29 cellular contexts compared by ENCODE assay signal in the genomic region with DNA sequence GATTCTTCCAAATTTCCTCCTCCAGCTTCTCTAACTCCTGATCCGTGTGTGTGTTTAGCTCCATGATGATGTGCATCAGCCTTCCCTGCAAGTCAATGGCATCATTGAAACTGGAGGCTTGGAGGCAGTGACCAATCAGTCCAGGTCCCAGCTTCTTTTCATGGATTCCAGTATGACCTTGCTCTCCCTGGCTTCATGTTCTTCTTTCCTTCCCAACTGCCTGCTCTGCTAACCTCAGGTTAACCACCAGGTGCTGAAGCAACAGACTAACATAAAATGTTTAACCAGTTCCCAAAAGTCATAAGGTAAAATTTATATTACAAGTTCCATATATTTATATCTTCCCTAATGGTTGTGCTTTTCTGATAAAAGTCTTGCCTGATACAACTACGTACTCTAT.
"Had no signal": no experiment of that assay in that cellular context is flagged by ENCODE, and none has a peak within 500 bp of the region (broad histone marks: within the 10 kb centered on the region; RNA-seq: fewer than 3 reads in every experiment).

No MANE protein-coding gene starts in this region.

- ATAC-seq: activated naive CD4-positive, alpha-beta T cell treated with anti-CD3 and anti-CD28 coated beads, Interleukin-2, amount 50 U/mL, for 72 hours; activated T-cell treated with anti-CD3 and anti-CD28 coated beads, Interleukin-2, amount 50 U/mL, for 72 hours; gastroesophageal sphincter; heart right ventricle had no signal

- H3K27ac Mint-ChIP-seq: activated CD4-positive, alpha-beta memory T cell treated with anti-CD3 and anti-CD28 coated beads, Interleukin-2, amount 10 ng/mL, durations not matched to agents 7 days and 5 days; activated CD4-positive, alpha-beta T cell treated with anti-CD3 and anti-CD28 coated beads, Interleukin-2, amount 10 ng/mL, durations not matched to agents 7 days and 5 days; activated naive CD4-positive, alpha-beta T cell treated with anti-CD3 and anti-CD28 coated beads, Interleukin-2, amount 10 ng/mL, durations not matched to agents 7 days and 5 days; activated naive CD4-positive, alpha-beta T cell treated with anti-CD3 and anti-CD28 coated beads, Interleukin-2, amount 50 U/mL, for 72 hours; activated naive CD8-positive, alpha-beta T cell treated with anti-CD3 and anti-CD28 coated beads, Interleukin-2, amount 10 ng/mL, durations not matched to agents 7 days and 5 days; activated T-cell treated with anti-CD3 and anti-CD28 coated beads, Interleukin-2, amount 50 U/mL, for 24 hours; activated T-cell treated with anti-CD3 and anti-CD28 coated beads, Interleukin-2, amount 50 U/mL, for 72 hours; brain; dendritic cell treated with granulocyte-macrophage colony-stimulating factor and Interleukin-4, amounts not matched to agents 40 ng/mL and 50 ng/mL, for 4 days had no signal

- H3K36me3 Mint-ChIP-seq: activated naive CD4-positive, alpha-beta T cell treated with anti-CD3 and anti-CD28 coated beads, Interleukin-2, amount 10 ng/mL, durations not matched to agents 7 days and 5 days; activated naive CD4-positive, alpha-beta T cell treated with anti-CD3 and anti-CD28 coated beads, Interleukin-2, amount 50 U/mL, for 72 hours; activated naive CD8-positive, alpha-beta T cell treated with anti-CD3 and anti-CD28 coated beads, Interleukin-2, amount 10 ng/mL, durations not matched to agents 7 days and 5 days; brain had no signal

- H3K27ac ChIP-seq: ascending aorta, breast epithelium, cardiac muscle cell, coronary artery, dorsolateral prefrontal cortex, epithelial cell of prostate, esophagus squamous epithelium, gastroesophageal sphincter, heart right ventricle had no signal

- H3K27me3 Mint-ChIP-seq: activated CD4-positive, alpha-beta memory T cell treated with anti-CD3 and anti-CD28 coated beads, Interleukin-2, amount 10 ng/mL, durations not matched to agents 7 days and 5 days; activated CD4-positive, alpha-beta T cell treated with anti-CD3 and anti-CD28 coated beads, Interleukin-2, amount 10 ng/mL, durations not matched to agents 7 days and 5 days; activated naive CD4-positive, alpha-beta T cell treated with anti-CD3 and anti-CD28 coated beads, Interleukin-2, amount 10 ng/mL, durations not matched to agents 7 days and 5 days; activated naive CD8-positive, alpha-beta T cell treated with anti-CD3 and anti-CD28 coated beads, Interleukin-2, amount 10 ng/mL, durations not matched to agents 7 days and 5 days; activated T-cell treated with anti-CD3 and anti-CD28 coated beads, Interleukin-2, amount 50 U/mL, for 24 hours; brain; central memory CD8-positive, alpha-beta T cell; dendritic cell treated with granulocyte-macrophage colony-stimulating factor and Interleukin-4, amounts not matched to agents 40 ng/mL and 50 ng/mL, for 4 days had no signal

- H3K36me3 ChIP-seq: ascending aorta, cardiac muscle cell, esophagus squamous epithelium, gastroesophageal sphincter, heart right ventricle had no signal

- H3K4me3 ChIP-seq: ascending aorta, breast epithelium, cardiac muscle cell, coronary artery, dorsolateral prefrontal cortex, esophagus squamous epithelium, gastroesophageal sphincter, heart right ventricle had no signal

- H3K4me3 Mint-ChIP-seq: activated CD4-positive, alpha-beta memory T cell treated with anti-CD3 and anti-CD28 coated beads, Interleukin-2, amount 10 ng/mL, durations not matched to agents 7 days and 5 days; activated CD4-positive, alpha-beta T cell treated with anti-CD3 and anti-CD28 coated beads, Interleukin-2, amount 10 ng/mL, durations not matched to agents 7 days and 5 days; activated naive CD4-positive, alpha-beta T cell treated with anti-CD3 and anti-CD28 coated beads, Interleukin-2, amount 10 ng/mL, durations not matched to agents 7 days and 5 days; activated naive CD8-positive, alpha-beta T cell treated with anti-CD3 and anti-CD28 coated beads, Interleukin-2, amount 10 ng/mL, durations not matched to agents 7 days and 5 days; activated T-cell treated with anti-CD3 and anti-CD28 coated beads, Interleukin-2, amount 50 U/mL, for 24 hours; activated T-cell treated with anti-CD3 and anti-CD28 coated beads, Interleukin-2, amount 50 U/mL, for 72 hours; brain; central memory CD8-positive, alpha-beta T cell; dendritic cell treated with granulocyte-macrophage colony-stimulating factor and Interleukin-4, amounts not matched to agents 40 ng/mL and 50 ng/mL, for 4 days had no signal

- H3K4me1 ChIP-seq: ascending aorta, breast epithelium, esophagus squamous epithelium, gastroesophageal sphincter, heart right ventricle had no signal

- H3K27me3 ChIP-seq: ascending aorta, breast epithelium, cardiac muscle cell, dorsolateral prefrontal cortex, esophagus squamous epithelium, gastroesophageal sphincter, heart right ventricle had no signal

- H3K9me3 Mint-ChIP-seq: activated CD4-positive, alpha-beta T cell treated with anti-CD3 and anti-CD28 coated beads, Interleukin-2, amount 10 ng/mL, durations not matched to agents 7 days and 5 days; activated naive CD8-positive, alpha-beta T cell treated with anti-CD3 and anti-CD28 coated beads, Interleukin-2, amount 10 ng/mL, durations not matched to agents 7 days and 5 days; brain; dendritic cell treated with granulocyte-macrophage colony-stimulating factor and Interleukin-4, amounts not matched to agents 40 ng/mL and 50 ng/mL, for 4 days had no signal

- H3K4me1 Mint-ChIP-seq: activated CD4-positive, alpha-beta memory T cell treated with anti-CD3 and anti-CD28 coated beads, Interleukin-2, amount 10 ng/mL, durations not matched to agents 7 days and 5 days; activated CD4-positive, alpha-beta T cell treated with anti-CD3 and anti-CD28 coated beads, Interleukin-2, amount 10 ng/mL, durations not matched to agents 7 days and 5 days; activated naive CD4-positive, alpha-beta T cell treated with anti-CD3 and anti-CD28 coated beads, Interleukin-2, amount 10 ng/mL, durations not matched to agents 7 days and 5 days; activated naive CD8-positive, alpha-beta T cell treated with anti-CD3 and anti-CD28 coated beads, Interleukin-2, amount 10 ng/mL, durations not matched to agents 7 days and 5 days; brain; central memory CD8-positive, alpha-beta T cell had no signal

- H3K9me3 ChIP-seq: ascending aorta, breast epithelium, gastroesophageal sphincter, heart right ventricle had no signal

- DNase-seq: activated CD4-positive, alpha-beta memory T cell treated with anti-CD3 and anti-CD28 coated beads, Interleukin-2, amount 10 ng/mL, durations not matched to agents 7 days and 5 days; activated CD4-positive, alpha-beta T cell treated with anti-CD3 and anti-CD28 coated beads for 1 hour; activated CD4-positive, alpha-beta T cell treated with anti-CD3 and anti-CD28 coated beads for 4 hours; activated CD4-positive, alpha-beta T cell treated with anti-CD3 and anti-CD28 coated beads, Interleukin-2, amount 10 ng/mL, durations not matched to agents 7 days and 5 days; activated CD4-positive, alpha-beta T cell treated with anti-CD3 and anti-CD28 coated beads, Interleukin-2, amount 50 U/mL, for 4 hours; activated CD8-positive, alpha-beta memory T cell treated with anti-CD3 and anti-CD28 coated beads, Interleukin-2, amount 50 U/mL, for 48 hours; activated gamma-delta T cell; activated naive CD4-positive, alpha-beta T cell; activated naive CD4-positive, alpha-beta T cell treated with anti-CD3 and anti-CD28 coated beads, Interleukin-2, amount 10 ng/mL, durations not matched to agents 7 days and 5 days; activated naive CD8-positive, alpha-beta T cell treated with anti-CD3 and anti-CD28 coated beads, Interleukin-2, amount 10 ng/mL, durations not matched to agents 7 days and 5 days; activated T-cell treated with anti-CD3 and anti-CD28 coated beads for 4 hours; activated T-cell treated with anti-CD3 and anti-CD28 coated beads, Interleukin-2, amount 50 U/mL, for 24 hours; activated T-cell treated with anti-CD3 and anti-CD28 coated beads, Interleukin-2, amount 50 U/mL, for 72 hours; dorsolateral prefrontal cortex; effector memory CD4-positive, alpha-beta T cell; esophagus squamous epithelium; foreskin melanocyte; heart right ventricle; T-helper 2 cell had no signal
